In the genomic region with DNA sequence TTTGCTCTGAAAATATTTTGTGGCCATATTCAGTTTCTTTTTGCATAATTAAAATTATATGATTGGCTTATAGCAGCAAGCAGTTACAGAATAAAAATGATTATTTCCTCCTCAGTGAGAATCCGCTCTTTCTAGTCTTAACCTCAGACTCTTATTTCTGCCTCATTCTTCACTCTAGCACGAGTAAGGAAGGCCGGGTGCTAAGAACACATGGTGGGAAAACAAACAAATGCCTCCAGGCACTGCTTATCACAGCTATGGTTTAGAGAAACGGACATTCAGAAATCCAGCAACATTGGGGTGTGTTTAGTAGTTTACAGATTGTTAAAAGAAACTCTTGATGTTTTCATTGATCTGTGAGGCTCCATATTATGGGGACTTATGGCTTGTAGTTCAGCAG, we compare ENCODE assay signal across 21 cellular contexts.
"Had no signal": no experiment of that assay in that cellular context is flagged by ENCODE, and none has a peak within 500 bp of the region (broad histone marks: within the 10 kb centered on the region; RNA-seq: fewer than 3 reads in every experiment).

No MANE protein-coding gene starts in this region.

- H3K9me3 ChIP-seq: ascending aorta, left lung, ovary, right lobe of liver, transverse colon, vagina had no signal

- H3K27me3 ChIP-seq: ascending aorta, foreskin keratinocyte, left lung, ovary, right lobe of liver, transverse colon, vagina had no signal

- H3K4me3 ChIP-seq: ascending aorta, coronary artery, left lung, lung, ovary, right lobe of liver, transverse colon, vagina had no signal

- H3K36me3 Mint-ChIP-seq: natural killer cell had no signal

- DNase-seq: activated CD4-positive, alpha-beta memory T cell treated with anti-CD3 and anti-CD28 coated beads, Interleukin-2, amount 10 ng/mL, durations not matched to agents 7 days and 5 days; activated CD4-positive, alpha-beta T cell treated with anti-CD3 and anti-CD28 coated beads for 48 hours; activated gamma-delta T cell; central memory CD4-positive, alpha-beta T cell; erythroblast; foreskin keratinocyte; kidney glomerular epithelial cell; left lung; natural killer cell; ovary; right lobe of liver; small intestine; stimulated activated CD4-positive, alpha-beta T cell treated with anti-CD3 and anti-CD28 coated beads, Interleukin-15, amount 100 ng/mL, for 24 hours; transverse colon had no signal

- H3K27ac ChIP-seq: ascending aorta, coronary artery, foreskin keratinocyte, left lung, ovary, right lobe of liver, transverse colon, vagina had no signal

- H3K9me3 Mint-ChIP-seq: activated CD4-positive, alpha-beta memory T cell treated with anti-CD3 and anti-CD28 coated beads, Interleukin-2, amount 10 ng/mL, durations not matched to agents 7 days and 5 days; activated naive CD4-positive, alpha-beta T cell treated with anti-CD3 and anti-CD28 coated beads, Interleukin-2, amount 50 U/mL, for 24 hours; mesothelial cell of epicardium; natural killer cell; stimulated activated memory B cell treated with anti-CD40 and anti-IgM and Interleukin-4, amounts not matched to agents 10 μg/mL and 1 μg/mL and 100 μg/mL, for 72 hours had no signal

- H3K36me3 ChIP-seq: ascending aorta, left lung, ovary, right lobe of liver, transverse colon, vagina had no signal

- H3K4me3 Mint-ChIP-seq: activated CD4-positive, alpha-beta memory T cell treated with anti-CD3 and anti-CD28 coated beads, Interleukin-2, amount 10 ng/mL, durations not matched to agents 7 days and 5 days; activated naive CD4-positive, alpha-beta T cell treated with anti-CD3 and anti-CD28 coated beads, Interleukin-2, amount 50 U/mL, for 24 hours; mesothelial cell of epicardium; natural killer cell; stimulated activated memory B cell treated with anti-CD40 and anti-IgM and Interleukin-4, amounts not matched to agents 10 μg/mL and 1 μg/mL and 100 μg/mL, for 72 hours had no signal

- H3K27me3 Mint-ChIP-seq: activated CD4-positive, alpha-beta memory T cell treated with anti-CD3 and anti-CD28 coated beads, Interleukin-2, amount 10 ng/mL, durations not matched to agents 7 days and 5 days; activated naive CD4-positive, alpha-beta T cell treated with anti-CD3 and anti-CD28 coated beads, Interleukin-2, amount 50 U/mL, for 24 hours; stimulated activated memory B cell treated with anti-CD40 and anti-IgM and Interleukin-4, amounts not matched to agents 10 μg/mL and 1 μg/mL and 100 μg/mL, for 72 hours had no signal

- H3K27ac Mint-ChIP-seq: activated CD4-positive, alpha-beta memory T cell treated with anti-CD3 and anti-CD28 coated beads, Interleukin-2, amount 10 ng/mL, durations not matched to agents 7 days and 5 days; activated naive CD4-positive, alpha-beta T cell treated with anti-CD3 and anti-CD28 coated beads, Interleukin-2, amount 50 U/mL, for 24 hours; mesothelial cell of epicardium; natural killer cell; stimulated activated memory B cell treated with anti-CD40 and anti-IgM and Interleukin-4, amounts not matched to agents 10 μg/mL and 1 μg/mL and 100 μg/mL, for 72 hours had no signal

- ATAC-seq: foreskin keratinocyte; left lung; natural killer cell; right lobe of liver; stimulated activated memory B cell treated with anti-CD40 and anti-IgM and Interleukin-4, amounts not matched to agents 10 μg/mL and 1 μg/mL and 100 μg/mL, for 72 hours had no signal

- H3K4me1 ChIP-seq: ascending aorta, foreskin keratinocyte, right lobe of liver had no signal
